In genomic region chr1:203306970-203307541, GRCh38 we compare ENCODE assay signal across 8 cellular contexts. TPM values are rescaled to one million over a fixed set of nuclear protein-coding genes. Genes with fewer than 3 reads are reported as not detected.
A peak's percentile ranks its signal among the peaks of the same experiment; 100 is the strongest.
DNase-seq lines count a peak whose midpoint lies in the region; ATAC-seq, FAIRE-seq and TF ChIP-seq lines count a peak whose summit lies in the region.

No MANE protein-coding gene starts in this region.

- ATAC-seq in stimulated activated naive B cell treated with anti-CD40 and anti-IgM and Interleukin-4, amounts not matched to agents 10 μg/mL and 1 μg/mL and 100 μg/mL, for 72 hours (replicated peaks), result no peak

- peak overlapping the region; percentile 72 for H3K4me3 ChIP-seq in astrocyte (ENCODE audit: insufficient read depth, low read depth, low read length)

- H4K20me1 ChIP-seq in astrocyte (ENCODE audit: insufficient read depth, low read length), result peaks cover 55% of the 10 kb centered on the region

- no peaks in the 10 kb centered on the region for H3K9me3 Mint-ChIP-seq in astrocyte (ENCODE audit: unreplicated experiment)
- H3K9me3 Mint-ChIP-seq in stimulated activated naive B cell treated with anti-CD40 and anti-IgM and Interleukin-4, amounts not matched to agents 10 μg/mL and 1 μg/mL and 100 μg/mL, for 72 hours, result no peaks in the 10 kb centered on the region

- no peaks in the 10 kb centered on the region for H3K9me3 ChIP-seq in astrocyte (ENCODE audit: insufficient read depth, low read depth, low read length)

- H3K79me2 ChIP-seq in astrocyte (ENCODE audit: insufficient read depth, low read length), result peaks cover 37% of the 10 kb centered on the region

- H3K4me1 Mint-ChIP-seq in astrocyte (ENCODE audit: low read depth, unreplicated experiment), result peaks cover 39% of the 10 kb centered on the region
- H3K4me1 Mint-ChIP-seq in stimulated activated naive B cell treated with anti-CD40 and anti-IgM and Interleukin-4, amounts not matched to agents 10 μg/mL and 1 μg/mL and 100 μg/mL, for 72 hours, result peaks cover 44 to 75% of the 10 kb centered on the region in 2 donors

- H3K27ac ChIP-seq in astrocyte (ENCODE audit: low read depth, low read length), result no peak overlapping the region
- peak overlapping the region; percentile 98 for H3K27ac ChIP-seq in layer of hippocampus (ENCODE audit: low read depth, low read length)

- H3K27me3 ChIP-seq in astrocyte (ENCODE audit: insufficient read depth, low read length), result no peaks in the 10 kb centered on the region
- no peaks in the 10 kb centered on the region for H3K27me3 ChIP-seq in layer of hippocampus (ENCODE audit: control insufficient read depth, insufficient read depth, low read length)

- H2AFZ ChIP-seq in astrocyte (ENCODE audit: low read depth, low read length), result no peak overlapping the region

- peak overlapping the region; percentile 93 for H3K4me2 ChIP-seq in astrocyte (ENCODE audit: low read length)

- H3K4me3 Mint-ChIP-seq in astrocyte (ENCODE audit: unreplicated experiment), result peak overlapping the region; percentile 97
- peak overlapping the region; percentile 91 to 96 for H3K4me3 Mint-ChIP-seq in stimulated activated naive B cell treated with anti-CD40 and anti-IgM and Interleukin-4, amounts not matched to agents 10 μg/mL and 1 μg/mL and 100 μg/mL, for 72 hours

- peak overlapping the region; percentile 81 for H3K27ac Mint-ChIP-seq in astrocyte (ENCODE audit: unreplicated experiment)
- peak overlapping the region; percentile 96 for H3K27ac Mint-ChIP-seq in stimulated activated naive B cell treated with anti-CD40 and anti-IgM and Interleukin-4, amounts not matched to agents 10 μg/mL and 1 μg/mL and 100 μg/mL, for 72 hours

- no peak for FAIRE-seq in astrocyte (lab: Jason Lieb, UNC)

- peak; percentile 66 for DNase-seq in activated T-cell treated with anti-CD3 and anti-CD28 coated beads, Interleukin-2, amount 50 U/mL, for 1 hour
- DNase-seq in activated T-cell treated with anti-CD3 and anti-CD28 coated beads for 4 hours (no peak), astrocyte (ENCODE audit: low read depth) (peak; percentile 23), SHP77 (lab: John Stamatoyannopoulos, UW) (no peak), GOT3 (lab: John Stamatoyannopoulos, UW) (no peak), UCSD-AML1 (lab: John Stamatoyannopoulos, UW; ENCODE audit: unreplicated experiment) (no peak)
- no peak for DNase-seq in stimulated activated naive B cell treated with anti-CD40 and anti-IgM and Interleukin-4, amounts not matched to agents 10 μg/mL and 1 μg/mL and 100 μg/mL, for 72 hours

- peaks cover 9% of the 10 kb centered on the region for H3K36me3 Mint-ChIP-seq in astrocyte (ENCODE audit: low read depth, unreplicated experiment)
- H3K36me3 Mint-ChIP-seq in stimulated activated naive B cell treated with anti-CD40 and anti-IgM and Interleukin-4, amounts not matched to agents 10 μg/mL and 1 μg/mL and 100 μg/mL, for 72 hours, result peaks cover 51 to 69% of the 10 kb centered on the region in 2 donors

- no peak for TF ChIP-seq CTCF in astrocyte (IDR thresholded peaks at IDR 0.05; ENCODE audit: insufficient read depth, low read depth, low read length)

- H3K4me1 ChIP-seq in astrocyte (ENCODE audit: insufficient read depth, low read length), result peaks cover 26% of the 10 kb centered on the region

- H3K36me3 ChIP-seq in astrocyte (ENCODE audit: insufficient read depth, low read length), result peaks cover 6% of the 10 kb centered on the region

- H3K9ac ChIP-seq in astrocyte (ENCODE audit: low read length), result peak overlapping the region; percentile 86

- peaks cover 14% of the 10 kb centered on the region for H3K27me3 Mint-ChIP-seq in astrocyte (ENCODE audit: low read depth, unreplicated experiment)
- H3K27me3 Mint-ChIP-seq in stimulated activated naive B cell treated with anti-CD40 and anti-IgM and Interleukin-4, amounts not matched to agents 10 μg/mL and 1 μg/mL and 100 μg/mL, for 72 hours, result no peaks in the 10 kb centered on the region

RNA-seq across cellular contexts. Expression of gene BTG2, which starts 1.7 kb away (rescaled TPM):
- total RNA-seq in astrocyte, result 46.4 and 58.3 TPM in 2 replicates

RNA-seq across cellular contexts. Expression of gene FMOD, which starts 43.9 kb away (rescaled TPM):
- not detected in 2 replicates for total RNA-seq in astrocyte

Comparison
In these comparisons a context has a peak if more than half of its experiments do, and no peak if none do; other contexts are left out.
1. DNase-seq: peak in activated T-cell treated with anti-CD3 and anti-CD28 coated beads, Interleukin-2, amount 50 U/mL, for 1 hour (single experiment) and astrocyte (single experiment); none in activated T-cell treated with anti-CD3 and anti-CD28 coated beads for 4 hours (single experiment), stimulated activated naive B cell treated with anti-CD40 and anti-IgM and Interleukin-4, amounts not matched to agents 10 μg/mL and 1 μg/mL and 100 μg/mL, for 72 hours (single experiment), SHP77 (0 of 2), GOT3 (single experiment) and UCSD-AML1 (single experiment).